ENCODE assay signal across 18 cellular contexts in the genomic region with DNA sequence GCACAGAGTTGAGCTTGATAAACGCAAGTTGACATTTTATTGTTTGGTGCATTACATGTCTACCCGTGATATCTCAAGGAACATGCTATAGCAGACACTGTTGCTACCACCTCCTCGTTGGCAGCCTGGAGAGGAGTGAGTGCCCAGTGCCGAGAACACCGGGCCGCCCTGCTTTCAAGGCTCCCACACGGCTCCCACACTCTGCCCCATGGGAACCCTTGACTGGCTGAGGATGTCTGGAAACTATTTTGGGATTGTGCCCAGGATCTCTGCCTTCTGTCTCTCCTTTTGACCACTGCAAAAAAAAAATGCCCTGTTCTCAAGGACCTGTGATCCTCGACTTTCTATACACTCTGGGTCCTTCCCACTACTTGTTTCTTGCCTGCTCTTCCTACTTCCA. TPM values are rescaled to one million over a fixed set of nuclear protein-coding genes. Genes with fewer than 3 reads are reported as not detected.
DNase-seq lines count a peak whose midpoint lies in the region; ATAC-seq and TF ChIP-seq lines count a peak whose summit lies in the region.
"Had no signal": no experiment of that assay in that cellular context is flagged by ENCODE, and none has a peak within 500 bp of the region (broad histone marks: within the 10 kb centered on the region; RNA-seq: fewer than 3 reads in every experiment).

No MANE protein-coding gene starts in this region.

- H3K4me3 ChIP-seq in dorsolateral prefrontal cortex = peak overlapping the region in 52 of 59 donors; percentile 15 to 96 (median 84)
- no peak overlapping the region for H3K4me3 ChIP-seq in upper lobe of right lung
- H3K4me3 ChIP-seq: A549, gastrocnemius medialis had no signal

- H3K9me3 ChIP-seq in upper lobe of right lung (no peaks in the 10 kb centered on the region), T-helper 17 cell (ENCODE audit: control insufficient read depth, low read length, poor library complexity, severe bottlenecking) (no peaks in the 10 kb centered on the region)
- H3K9me3 ChIP-seq: A549, gastrocnemius medialis had no signal

- CTCF ChIA-PET in activated CD8-positive, alpha-beta memory T cell treated with anti-CD3 and anti-CD28 coated beads, Interleukin-2, amount 10 ng/mL, durations not matched to agents 7 days and 5 days (lab: Charles Lee) = no interaction called here

- H3K27me3 Mint-ChIP-seq in activated CD8-positive, alpha-beta memory T cell treated with anti-CD3 and anti-CD28 coated beads, Interleukin-2, amount 10 ng/mL, durations not matched to agents 7 days and 5 days = peaks cover 4% of the 10 kb centered on the region
- H3K27me3 Mint-ChIP-seq in T-helper 17 cell = no peaks in the 10 kb centered on the region

- H3K27me3 ChIP-seq in dorsolateral prefrontal cortex (no peaks in the 10 kb centered on the region), upper lobe of right lung (no peaks in the 10 kb centered on the region)
- H3K27me3 ChIP-seq: gastrocnemius medialis had no signal

- no peak overlapping the region for H3K27ac Mint-ChIP-seq in activated CD8-positive, alpha-beta memory T cell treated with anti-CD3 and anti-CD28 coated beads, Interleukin-2, amount 10 ng/mL, durations not matched to agents 7 days and 5 days
- no peak overlapping the region for H3K27ac Mint-ChIP-seq in T-helper 17 cell

- DNase-seq in activated CD8-positive, alpha-beta memory T cell treated with anti-CD3 and anti-CD28 coated beads, Interleukin-2, amount 50 U/mL, for 48 hours = peak; percentile 20
- DNase-seq in activated CD8-positive, alpha-beta memory T cell treated with anti-CD3 and anti-CD28 coated beads, Interleukin-2, amount 10 ng/mL, durations not matched to agents 7 days and 5 days = no peak
- DNase-seq in dorsolateral prefrontal cortex (peak in 1 of 10 donors; percentile 54), mesenteric fat pad (ENCODE audit: low spot score) (peak; percentile 62), upper lobe of right lung (peak; percentile 19), T-helper 17 cell (no peak)
- DNase-seq: activated gamma-delta T cell; amniotic stem cell; cerebellar nuclear complex; gastrocnemius medialis; NCI-H187; OCI-M1; SIG-M5; stimulated activated CD4-positive, alpha-beta T cell treated with anti-CD3 and anti-CD28 coated beads, Interleukin-15, amount 100 ng/mL, for 24 hours; stimulated activated naive CD4-positive, alpha-beta T cell had no signal

- peaks cover 2% of the 10 kb centered on the region for H3K36me3 Mint-ChIP-seq in activated CD8-positive, alpha-beta memory T cell treated with anti-CD3 and anti-CD28 coated beads, Interleukin-2, amount 10 ng/mL, durations not matched to agents 7 days and 5 days
- no peaks in the 10 kb centered on the region for H3K36me3 Mint-ChIP-seq in T-helper 17 cell (ENCODE audit: low read depth)

- H3K27ac ChIP-seq in dorsolateral prefrontal cortex (peak overlapping the region in 49 of 59 donors; percentile 3 to 93 (median 63)), upper lobe of right lung (no peak overlapping the region)
- H3K27ac ChIP-seq: A549, gastrocnemius medialis had no signal

- H3K4me1 Mint-ChIP-seq in activated CD8-positive, alpha-beta memory T cell treated with anti-CD3 and anti-CD28 coated beads, Interleukin-2, amount 10 ng/mL, durations not matched to agents 7 days and 5 days = peaks cover 15% of the 10 kb centered on the region
- H3K4me1 Mint-ChIP-seq in T-helper 17 cell = peaks cover 30% of the 10 kb centered on the region

- no peaks in the 10 kb centered on the region for H3K9me3 Mint-ChIP-seq in activated CD8-positive, alpha-beta memory T cell treated with anti-CD3 and anti-CD28 coated beads, Interleukin-2, amount 10 ng/mL, durations not matched to agents 7 days and 5 days (ENCODE audit: low read depth)

- TF ChIP-seq CTCF in dorsolateral prefrontal cortex (IDR thresholded peaks at IDR 0.05 in 54 of 56, conservative IDR thresholded peaks at IDR 0.05 in 2 of 56; ENCODE audit: low read depth in 1 of 56, partially characterized antibody in 56 of 56) = peak in 1 of 56 donors; percentile 4
- TF ChIP-seq CTCF in upper lobe of right lung (IDR thresholded peaks at IDR 0.05) = no peak

- intact Hi-C loops in dorsolateral prefrontal cortex (cut with DNase I) (loop anchor here in 1 of 2 donors (5.0 kb wide), 1 partner anchor 72 kb away; no protein-coding TSS in a partner anchor), upper lobe of right lung (cut with DNase I) (no loop called here)

- H3K4me3 Mint-ChIP-seq in activated CD8-positive, alpha-beta memory T cell treated with anti-CD3 and anti-CD28 coated beads, Interleukin-2, amount 10 ng/mL, durations not matched to agents 7 days and 5 days = no peak overlapping the region
- no peak overlapping the region for H3K4me3 Mint-ChIP-seq in T-helper 17 cell

- ATAC-seq in activated CD8-positive, alpha-beta memory T cell treated with anti-CD3 and anti-CD28 coated beads, Interleukin-2, amount 10 ng/mL, durations not matched to agents 7 days and 5 days = no peak
- ATAC-seq in upper lobe of right lung (no peak), HG03025 (IDR thresholded peaks at IDR 0.05; ENCODE audit: low FRiP score, unreplicated experiment) (no peak), GM21825 (IDR thresholded peaks at IDR 0.05; ENCODE audit: unreplicated experiment) (no peak), T-helper 17 cell (no peak)
- ATAC-seq: A549, gastrocnemius medialis had no signal

- no peaks in the 10 kb centered on the region for H3K36me3 ChIP-seq in upper lobe of right lung
- H3K36me3 ChIP-seq: gastrocnemius medialis had no signal

- H3K4me1 ChIP-seq in upper lobe of right lung = peaks cover 41% of the 10 kb centered on the region

RNA-seq across cellular contexts. Expression of a gene that starts 21.1 kb away (rescaled TPM):
- total RNA-seq in activated CD8-positive, alpha-beta memory T cell treated with anti-CD3 and anti-CD28 coated beads, Interleukin-2, amount 10 ng/mL, durations not matched to agents 7 days and 5 days = 10 to 100 TPM; 12.7 to 13.7 TPM
- total RNA-seq in dorsolateral prefrontal cortex (10 to 100 TPM; 16.6 to 47.0 (median 25.4) TPM), mesenteric fat pad (12.0 TPM), upper lobe of right lung (19.9 TPM), T-helper 17 cell (10 to 100 TPM; 20.3 to 22.5 TPM)

Comparison
In these comparisons a context has a peak if more than half of its experiments do, and no peak if none do; other contexts are left out.
1. DNase-seq: peak in activated CD8-positive, alpha-beta memory T cell treated with anti-CD3 and anti-CD28 coated beads, Interleukin-2, amount 50 U/mL, for 48 hours (single experiment), mesenteric fat pad (single experiment) and upper lobe of right lung (single experiment); none in activated CD8-positive, alpha-beta memory T cell treated with anti-CD3 and anti-CD28 coated beads, Interleukin-2, amount 10 ng/mL, durations not matched to agents 7 days and 5 days (single experiment) and T-helper 17 cell (0 of 3).